In the genomic region with DNA sequence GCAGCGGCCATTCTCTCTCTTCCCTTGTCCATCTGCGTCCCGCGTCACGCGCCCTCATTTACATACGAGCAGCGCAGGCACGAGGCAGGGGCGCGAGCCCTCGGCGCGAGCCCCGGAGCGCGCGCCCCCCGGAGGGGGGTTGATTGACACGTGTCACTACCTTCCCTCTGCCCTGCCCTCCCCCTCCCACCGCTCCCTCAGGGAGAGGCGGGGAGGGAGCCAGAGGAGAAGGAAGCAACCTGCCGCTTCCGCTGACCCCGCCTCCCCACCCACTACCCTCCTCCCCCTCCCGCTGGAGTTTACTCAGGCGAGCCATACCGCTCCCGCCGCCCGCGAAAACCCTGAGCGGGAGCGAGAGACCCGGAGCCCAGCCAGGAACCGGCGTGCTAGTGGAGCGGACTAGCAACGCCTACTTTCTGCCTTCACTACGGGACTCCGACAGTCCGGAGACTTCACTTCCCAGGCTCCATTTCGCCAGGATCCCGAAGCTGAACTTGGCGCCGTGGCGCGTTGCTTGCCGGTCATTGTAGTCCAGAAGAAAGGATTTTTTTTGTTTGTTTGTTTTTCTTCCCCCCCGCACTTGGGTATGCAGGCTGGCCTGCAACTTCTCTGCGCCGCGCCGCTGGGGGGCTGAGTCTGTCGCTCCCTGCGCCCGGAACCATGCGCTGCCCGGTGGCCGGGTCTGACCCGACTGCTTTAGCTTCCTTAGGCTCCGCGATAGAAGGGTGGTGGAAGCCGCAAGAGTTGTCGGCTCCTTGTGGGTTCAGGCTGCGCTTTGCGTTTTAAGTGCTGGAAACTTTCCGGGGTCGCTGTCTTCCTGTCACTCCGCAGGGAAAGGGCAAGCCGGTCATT, we compare ENCODE assay signal across 1 cellular context.
TF ChIP-seq lines count a peak whose summit lies in the region.

A gene (minus strand): TSS at position 36 of the 852 bp plus-strand sequence. CDS start 4 bp downstream, at position 32.

TF ChIP-seq in HepG2, 621 proteins besides CTCF, POLR2A, EP300 and RAD21 (continued from another document and continues in another):
- TF ChIP-seq, protein P1, sequence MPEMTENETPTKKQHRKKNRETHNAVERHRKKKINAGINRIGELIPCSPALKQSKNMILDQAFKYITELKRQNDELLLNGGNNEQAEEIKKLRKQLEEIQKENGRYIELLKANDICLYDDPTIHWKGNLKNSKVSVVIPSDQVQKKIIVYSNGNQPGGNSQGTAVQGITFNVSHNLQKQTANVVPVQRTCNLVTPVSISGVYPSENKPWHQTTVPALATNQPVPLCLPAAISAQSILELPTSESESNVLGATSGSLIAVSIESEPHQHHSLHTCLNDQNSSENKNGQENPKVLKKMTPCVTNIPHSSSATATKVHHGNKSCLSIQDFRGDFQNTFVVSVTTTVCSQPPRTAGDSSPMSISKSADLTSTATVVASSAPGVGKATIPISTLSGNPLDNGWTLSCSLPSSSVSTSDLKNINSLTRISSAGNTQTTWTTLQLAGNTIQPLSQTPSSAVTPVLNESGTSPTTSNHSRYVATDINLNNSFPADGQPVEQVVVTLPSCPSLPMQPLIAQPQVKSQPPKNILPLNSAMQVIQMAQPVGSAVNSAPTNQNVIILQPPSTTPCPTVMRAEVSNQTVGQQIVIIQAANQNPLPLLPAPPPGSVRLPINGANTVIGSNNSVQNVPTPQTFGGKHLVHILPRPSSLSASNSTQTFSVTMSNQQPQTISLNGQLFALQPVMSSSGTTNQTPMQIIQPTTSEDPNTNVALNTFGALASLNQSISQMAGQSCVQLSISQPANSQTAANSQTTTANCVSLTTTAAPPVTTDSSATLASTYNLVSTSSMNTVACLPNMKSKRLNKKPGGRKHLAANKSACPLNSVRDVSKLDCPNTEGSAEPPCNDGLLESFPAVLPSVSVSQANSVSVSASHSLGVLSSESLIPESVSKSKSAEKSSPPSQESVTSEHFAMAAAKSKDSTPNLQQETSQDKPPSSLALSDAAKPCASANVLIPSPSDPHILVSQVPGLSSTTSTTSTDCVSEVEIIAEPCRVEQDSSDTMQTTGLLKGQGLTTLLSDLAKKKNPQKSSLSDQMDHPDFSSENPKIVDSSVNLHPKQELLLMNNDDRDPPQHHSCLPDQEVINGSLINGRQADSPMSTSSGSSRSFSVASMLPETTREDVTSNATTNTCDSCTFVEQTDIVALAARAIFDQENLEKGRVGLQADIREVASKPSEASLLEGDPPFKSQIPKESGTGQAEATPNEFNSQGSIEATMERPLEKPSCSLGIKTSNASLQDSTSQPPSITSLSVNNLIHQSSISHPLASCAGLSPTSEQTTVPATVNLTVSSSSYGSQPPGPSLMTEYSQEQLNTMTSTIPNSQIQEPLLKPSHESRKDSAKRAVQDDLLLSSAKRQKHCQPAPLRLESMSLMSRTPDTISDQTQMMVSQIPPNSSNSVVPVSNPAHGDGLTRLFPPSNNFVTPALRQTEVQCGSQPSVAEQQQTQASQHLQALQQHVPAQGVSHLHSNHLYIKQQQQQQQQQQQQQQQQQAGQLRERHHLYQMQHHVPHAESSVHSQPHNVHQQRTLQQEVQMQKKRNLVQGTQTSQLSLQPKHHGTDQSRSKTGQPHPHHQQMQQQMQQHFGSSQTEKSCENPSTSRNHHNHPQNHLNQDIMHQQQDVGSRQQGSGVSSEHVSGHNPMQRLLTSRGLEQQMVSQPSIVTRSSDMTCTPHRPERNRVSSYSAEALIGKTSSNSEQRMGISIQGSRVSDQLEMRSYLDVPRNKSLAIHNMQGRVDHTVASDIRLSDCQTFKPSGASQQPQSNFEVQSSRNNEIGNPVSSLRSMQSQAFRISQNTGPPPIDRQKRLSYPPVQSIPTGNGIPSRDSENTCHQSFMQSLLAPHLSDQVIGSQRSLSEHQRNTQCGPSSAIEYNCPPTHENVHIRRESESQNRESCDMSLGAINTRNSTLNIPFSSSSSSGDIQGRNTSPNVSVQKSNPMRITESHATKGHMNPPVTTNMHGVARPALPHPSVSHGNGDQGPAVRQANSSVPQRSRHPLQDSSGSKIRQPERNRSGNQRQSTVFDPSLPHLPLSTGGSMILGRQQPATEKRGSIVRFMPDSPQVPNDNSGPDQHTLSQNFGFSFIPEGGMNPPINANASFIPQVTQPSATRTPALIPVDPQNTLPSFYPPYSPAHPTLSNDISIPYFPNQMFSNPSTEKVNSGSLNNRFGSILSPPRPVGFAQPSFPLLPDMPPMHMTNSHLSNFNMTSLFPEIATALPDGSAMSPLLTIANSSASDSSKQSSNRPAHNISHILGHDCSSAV (CRISPR knock-in tag; IDR thresholded peaks at IDR 0.05; ENCODE audit: borderline replicate concordance): no peak
- TF ChIP-seq ELF4 (CRISPR knock-in tag; IDR thresholded peaks at IDR 0.05; ENCODE audit: borderline replicate concordance) (no peak), ZNF564 (CRISPR knock-in tag; IDR thresholded peaks at IDR 0.05) (no peak), ZNF256 (CRISPR knock-in tag; conservative IDR thresholded peaks at IDR 0.05) (no peak), SOX5 (CRISPR knock-in tag; IDR thresholded peaks at IDR 0.05; ENCODE audit: borderline replicate concordance) (no peak; the same call in 1 of the 2 replicates), ZNF468 (CRISPR knock-in tag; IDR thresholded peaks at IDR 0.05) (no peak), SUZ12 (IDR thresholded peaks at IDR 0.05; ENCODE audit: low read depth, low read length) (peak; percentile 95), CHCHD3 (CRISPR knock-in tag; IDR thresholded peaks at IDR 0.05) (no peak), NFRKB (IDR thresholded peaks at IDR 0.05) (no peak), DNMT1 (CRISPR knock-in tag; IDR thresholded peaks at IDR 0.05) (no peak), SNAI1 (CRISPR knock-in tag; IDR thresholded peaks at IDR 0.05; ENCODE audit: borderline replicate concordance) (no peak), TBX2 (CRISPR knock-in tag; IDR thresholded peaks at IDR 0.05; ENCODE audit: borderline replicate concordance) (peak; percentile 67; the same call in 1 of the 2 replicates), ZFP1 (CRISPR knock-in tag; IDR thresholded peaks at IDR 0.05) (no peak), ZNF20 (CRISPR knock-in tag; IDR thresholded peaks at IDR 0.05) (no peak), MIXL1 (CRISPR knock-in tag; IDR thresholded peaks at IDR 0.05) (0 out of 2 replicates have a peak, but pooled peaks have one; percentile 38), TCF7L2 (IDR thresholded peaks at IDR 0.05; ENCODE audit: low read depth, low read length) (no peak), PITX1 (CRISPR knock-in tag; IDR thresholded peaks at IDR 0.05) (peak; percentile 48; the same call in 1 of the 2 replicates), POGZ (CRISPR knock-in tag; IDR thresholded peaks at IDR 0.05) (peak; percentile 40; the same call in 1 of the 2 replicates), ZNF180 (CRISPR knock-in tag; IDR thresholded peaks at IDR 0.05; ENCODE audit: borderline replicate concordance, low read depth) (no peak), KLF12 (CRISPR knock-in tag; IDR thresholded peaks at IDR 0.05; ENCODE audit: borderline replicate concordance) (no peak), PTBP1 (IDR thresholded peaks at IDR 0.05; ENCODE audit: low read depth, low read length, poor library complexity, severe bottlenecking) (peak; percentile 38), ZNF335 (CRISPR knock-in tag; IDR thresholded peaks at IDR 0.05) (no peak), MATR3 (CRISPR knock-in tag; IDR thresholded peaks at IDR 0.05) (no peak), CENPX (CRISPR knock-in tag; IDR thresholded peaks at IDR 0.05) (no peak), ZNF777 (CRISPR knock-in tag; IDR thresholded peaks at IDR 0.05) (peak; percentile 50; the same call in 1 of the 2 replicates), NR1H2 (CRISPR knock-in tag; IDR thresholded peaks at IDR 0.05; ENCODE audit: borderline replicate concordance, low read depth) (no peak; the same call in 1 of the 2 replicates), ZFP36L2 (CRISPR knock-in tag; IDR thresholded peaks at IDR 0.05) (no peak), ZSCAN12 (CRISPR knock-in tag; IDR thresholded peaks at IDR 0.05) (no peak), ZFAT (CRISPR knock-in tag; conservative IDR thresholded peaks at IDR 0.05) (no peak), ZMYM4 (CRISPR knock-in tag; IDR thresholded peaks at IDR 0.05) (peak; percentile 68)
- TF ChIP-seq, protein P2, sequence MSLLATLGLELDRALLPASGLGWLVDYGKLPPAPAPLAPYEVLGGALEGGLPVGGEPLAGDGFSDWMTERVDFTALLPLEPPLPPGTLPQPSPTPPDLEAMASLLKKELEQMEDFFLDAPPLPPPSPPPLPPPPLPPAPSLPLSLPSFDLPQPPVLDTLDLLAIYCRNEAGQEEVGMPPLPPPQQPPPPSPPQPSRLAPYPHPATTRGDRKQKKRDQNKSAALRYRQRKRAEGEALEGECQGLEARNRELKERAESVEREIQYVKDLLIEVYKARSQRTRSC (CRISPR knock-in tag; IDR thresholded peaks at IDR 0.05; ENCODE audit: low read depth): no peak
- TF ChIP-seq, protein P3, sequence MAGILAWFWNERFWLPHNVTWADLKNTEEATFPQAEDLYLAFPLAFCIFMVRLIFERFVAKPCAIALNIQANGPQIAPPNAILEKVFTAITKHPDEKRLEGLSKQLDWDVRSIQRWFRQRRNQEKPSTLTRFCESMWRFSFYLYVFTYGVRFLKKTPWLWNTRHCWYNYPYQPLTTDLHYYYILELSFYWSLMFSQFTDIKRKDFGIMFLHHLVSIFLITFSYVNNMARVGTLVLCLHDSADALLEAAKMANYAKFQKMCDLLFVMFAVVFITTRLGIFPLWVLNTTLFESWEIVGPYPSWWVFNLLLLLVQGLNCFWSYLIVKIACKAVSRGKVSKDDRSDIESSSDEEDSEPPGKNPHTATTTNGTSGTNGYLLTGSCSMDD (CRISPR knock-in tag; IDR thresholded peaks at IDR 0.05): no peak
- TF ChIP-seq, protein P4, sequence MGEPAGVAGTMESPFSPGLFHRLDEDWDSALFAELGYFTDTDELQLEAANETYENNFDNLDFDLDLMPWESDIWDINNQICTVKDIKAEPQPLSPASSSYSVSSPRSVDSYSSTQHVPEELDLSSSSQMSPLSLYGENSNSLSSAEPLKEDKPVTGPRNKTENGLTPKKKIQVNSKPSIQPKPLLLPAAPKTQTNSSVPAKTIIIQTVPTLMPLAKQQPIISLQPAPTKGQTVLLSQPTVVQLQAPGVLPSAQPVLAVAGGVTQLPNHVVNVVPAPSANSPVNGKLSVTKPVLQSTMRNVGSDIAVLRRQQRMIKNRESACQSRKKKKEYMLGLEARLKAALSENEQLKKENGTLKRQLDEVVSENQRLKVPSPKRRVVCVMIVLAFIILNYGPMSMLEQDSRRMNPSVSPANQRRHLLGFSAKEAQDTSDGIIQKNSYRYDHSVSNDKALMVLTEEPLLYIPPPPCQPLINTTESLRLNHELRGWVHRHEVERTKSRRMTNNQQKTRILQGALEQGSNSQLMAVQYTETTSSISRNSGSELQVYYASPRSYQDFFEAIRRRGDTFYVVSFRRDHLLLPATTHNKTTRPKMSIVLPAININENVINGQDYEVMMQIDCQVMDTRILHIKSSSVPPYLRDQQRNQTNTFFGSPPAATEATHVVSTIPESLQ (CRISPR knock-in tag; conservative IDR thresholded peaks at IDR 0.05): no peak
- TF ChIP-seq, protein P5, sequence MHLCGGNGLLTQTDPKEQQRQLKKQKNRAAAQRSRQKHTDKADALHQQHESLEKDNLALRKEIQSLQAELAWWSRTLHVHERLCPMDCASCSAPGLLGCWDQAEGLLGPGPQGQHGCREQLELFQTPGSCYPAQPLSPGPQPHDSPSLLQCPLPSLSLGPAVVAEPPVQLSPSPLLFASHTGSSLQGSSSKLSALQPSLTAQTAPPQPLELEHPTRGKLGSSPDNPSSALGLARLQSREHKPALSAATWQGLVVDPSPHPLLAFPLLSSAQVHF (CRISPR knock-in tag; IDR thresholded peaks at IDR 0.05): no peak
- TF ChIP-seq, protein P6, sequence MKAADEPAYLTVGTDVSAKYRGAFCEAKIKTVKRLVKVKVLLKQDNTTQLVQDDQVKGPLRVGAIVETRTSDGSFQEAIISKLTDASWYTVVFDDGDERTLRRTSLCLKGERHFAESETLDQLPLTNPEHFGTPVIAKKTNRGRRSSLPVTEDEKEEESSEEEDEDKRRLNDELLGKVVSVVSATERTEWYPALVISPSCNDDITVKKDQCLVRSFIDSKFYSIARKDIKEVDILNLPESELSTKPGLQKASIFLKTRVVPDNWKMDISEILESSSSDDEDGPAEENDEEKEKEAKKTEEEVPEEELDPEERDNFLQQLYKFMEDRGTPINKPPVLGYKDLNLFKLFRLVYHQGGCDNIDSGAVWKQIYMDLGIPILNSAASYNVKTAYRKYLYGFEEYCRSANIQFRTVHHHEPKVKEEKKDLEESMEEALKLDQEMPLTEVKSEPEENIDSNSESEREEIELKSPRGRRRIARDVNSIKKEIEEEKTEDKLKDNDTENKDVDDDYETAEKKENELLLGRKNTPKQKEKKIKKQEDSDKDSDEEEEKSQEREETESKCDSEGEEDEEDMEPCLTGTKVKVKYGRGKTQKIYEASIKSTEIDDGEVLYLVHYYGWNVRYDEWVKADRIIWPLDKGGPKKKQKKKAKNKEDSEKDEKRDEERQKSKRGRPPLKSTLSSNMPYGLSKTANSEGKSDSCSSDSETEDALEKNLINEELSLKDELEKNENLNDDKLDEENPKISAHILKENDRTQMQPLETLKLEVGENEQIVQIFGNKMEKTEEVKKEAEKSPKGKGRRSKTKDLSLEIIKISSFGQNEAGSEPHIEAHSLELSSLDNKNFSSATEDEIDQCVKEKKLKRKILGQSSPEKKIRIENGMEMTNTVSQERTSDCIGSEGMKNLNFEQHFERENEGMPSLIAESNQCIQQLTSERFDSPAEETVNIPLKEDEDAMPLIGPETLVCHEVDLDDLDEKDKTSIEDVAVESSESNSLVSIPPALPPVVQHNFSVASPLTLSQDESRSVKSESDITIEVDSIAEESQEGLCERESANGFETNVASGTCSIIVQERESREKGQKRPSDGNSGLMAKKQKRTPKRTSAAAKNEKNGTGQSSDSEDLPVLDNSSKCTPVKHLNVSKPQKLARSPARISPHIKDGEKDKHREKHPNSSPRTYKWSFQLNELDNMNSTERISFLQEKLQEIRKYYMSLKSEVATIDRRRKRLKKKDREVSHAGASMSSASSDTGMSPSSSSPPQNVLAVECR (CRISPR knock-in tag; IDR thresholded peaks at IDR 0.05; ENCODE audit: borderline replicate concordance): peak; percentile 82
- TF ChIP-seq, protein P7, sequence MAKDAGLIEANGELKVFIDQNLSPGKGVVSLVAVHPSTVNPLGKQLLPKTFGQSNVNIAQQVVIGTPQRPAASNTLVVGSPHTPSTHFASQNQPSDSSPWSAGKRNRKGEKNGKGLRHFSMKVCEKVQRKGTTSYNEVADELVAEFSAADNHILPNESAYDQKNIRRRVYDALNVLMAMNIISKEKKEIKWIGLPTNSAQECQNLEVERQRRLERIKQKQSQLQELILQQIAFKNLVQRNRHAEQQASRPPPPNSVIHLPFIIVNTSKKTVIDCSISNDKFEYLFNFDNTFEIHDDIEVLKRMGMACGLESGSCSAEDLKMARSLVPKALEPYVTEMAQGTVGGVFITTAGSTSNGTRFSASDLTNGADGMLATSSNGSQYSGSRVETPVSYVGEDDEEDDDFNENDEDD (CRISPR knock-in tag; IDR thresholded peaks at IDR 0.05; ENCODE audit: borderline replicate concordance): peak; percentile 62; the same call in 1 of the 2 replicates
- TF ChIP-seq, protein P8, sequence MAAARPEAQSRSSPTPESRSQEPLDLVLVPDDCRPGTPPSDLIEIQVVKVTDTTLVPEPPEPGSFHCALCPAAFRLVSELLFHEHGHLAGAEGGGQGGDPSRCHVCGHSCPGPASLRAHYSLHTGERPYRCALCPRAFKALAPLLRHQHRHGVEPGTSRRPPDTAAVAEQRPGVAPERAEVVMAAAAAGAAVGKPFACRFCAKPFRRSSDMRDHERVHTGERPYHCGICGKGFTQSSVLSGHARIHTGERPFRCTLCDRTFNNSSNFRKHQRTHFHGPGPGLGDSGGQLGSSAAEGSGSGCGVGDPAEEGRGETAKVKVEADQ (CRISPR knock-in tag; IDR thresholded peaks at IDR 0.05; ENCODE audit: borderline replicate concordance): no peak
- TF ChIP-seq, protein P9, sequence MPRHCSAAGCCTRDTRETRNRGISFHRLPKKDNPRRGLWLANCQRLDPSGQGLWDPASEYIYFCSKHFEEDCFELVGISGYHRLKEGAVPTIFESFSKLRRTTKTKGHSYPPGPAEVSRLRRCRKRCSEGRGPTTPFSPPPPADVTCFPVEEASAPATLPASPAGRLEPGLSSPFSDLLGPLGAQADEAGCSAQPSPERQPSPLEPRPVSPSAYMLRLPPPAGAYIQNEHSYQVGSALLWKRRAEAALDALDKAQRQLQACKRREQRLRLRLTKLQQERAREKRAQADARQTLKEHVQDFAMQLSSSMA (CRISPR knock-in tag; IDR thresholded peaks at IDR 0.05): no peak
